8 cellular contexts compared by ENCODE assay signal in the genomic region with DNA sequence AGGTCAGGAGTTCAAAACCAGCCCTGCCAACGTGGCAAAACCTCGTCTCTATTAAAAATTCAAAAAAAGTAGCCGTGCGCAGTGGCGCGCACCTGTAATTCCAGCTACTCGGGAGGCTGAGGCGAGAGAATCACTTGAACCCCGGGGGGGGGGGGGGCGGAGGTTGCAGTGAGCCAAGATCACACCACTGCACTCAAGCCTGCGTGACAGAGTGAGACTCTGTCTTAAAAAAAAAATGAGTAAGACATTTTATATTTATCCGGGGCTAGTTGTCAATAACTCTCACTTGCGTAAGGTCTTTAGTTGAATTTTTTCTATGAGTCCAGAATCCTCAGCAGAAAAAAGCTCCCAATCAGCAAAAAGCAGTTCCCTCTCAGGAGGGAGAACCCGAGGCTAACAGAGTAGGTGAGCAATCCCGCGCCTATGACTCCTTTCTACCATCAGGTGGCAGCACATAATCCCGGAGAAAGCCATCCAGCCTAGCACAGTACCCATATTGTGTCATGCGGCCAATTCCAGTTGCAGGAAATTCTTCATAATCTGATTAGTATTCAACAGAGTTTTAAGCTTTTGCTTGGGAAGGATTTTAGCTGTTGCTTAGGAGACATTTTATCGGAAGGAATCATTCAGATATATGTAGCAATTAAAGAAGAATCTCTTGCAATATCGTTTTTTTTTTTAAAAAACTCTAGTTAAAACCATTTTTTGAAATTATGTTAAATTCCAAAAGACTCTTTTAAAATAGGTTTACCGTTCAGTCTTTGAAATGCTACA. TPM values are rescaled to one million over a fixed set of nuclear protein-coding genes. Genes with fewer than 3 reads are reported as not detected.
DNase-seq lines count a peak whose midpoint lies in the region; ATAC-seq, FAIRE-seq and TF ChIP-seq lines count a peak whose summit lies in the region.

No MANE protein-coding gene starts in this region.

- DNase-seq in GM18507 (ENCODE audit: extremely low spot score, insufficient read length, low read depth) = peak; percentile 54
- peak; percentile 0 to 32 for DNase-seq in NCI-H187 (lab: John Stamatoyannopoulos, UW)
- peak; percentile 38 for DNase-seq in T-helper 9 cell
- peak; percentile 68 for DNase-seq in astrocyte of the cerebellum (ENCODE audit: low read depth)
- DNase-seq in hepatocyte (ENCODE audit: low spot score) = peak; percentile 91
- peak; percentile 80 for DNase-seq in small intestine

- H3K4me3 ChIP-seq in astrocyte of the cerebellum (ENCODE audit: low read depth, low read length) (no peak overlapping the region), hepatocyte (no peak overlapping the region), small intestine (ENCODE audit: low read depth in 1 of 2, low read length in 2 of 2) (no peak overlapping the region)

- H3K4me1 ChIP-seq in hepatocyte (ENCODE audit: insufficient read depth) (peaks cover 2% of the 10 kb centered on the region), small intestine (ENCODE audit: control insufficient read depth in 2 of 2, insufficient read depth in 1 of 2, low read depth in 1 of 2, low read length in 1 of 2) (no peaks in the 10 kb centered on the region)

- no peaks in the 10 kb centered on the region for H3K79me2 ChIP-seq in hepatocyte

- FAIRE-seq in A204.1 (lab: Jason Lieb, UNC) = peak; percentile 91
- FAIRE-seq in GM18507 (lab: Jason Lieb, UNC) = peak; percentile 93
- FAIRE-seq in small intestine (lab: Jason Lieb, UNC) = no peak

- H3K36me3 ChIP-seq in hepatocyte (replicated peaks; ENCODE audit: insufficient read depth, low read depth) = no peaks in the 10 kb centered on the region
- H3K36me3 ChIP-seq in small intestine (ENCODE audit: control insufficient read depth in 2 of 2, insufficient read depth in 2 of 2, low read length in 2 of 2) = no peaks in the 10 kb centered on the region

- in situ Hi-C loops in astrocyte of the cerebellum (cut with HindIII; ENCODE audit: low sequenced_read_pairs) = no loop called here

- H4K20me1 ChIP-seq in hepatocyte (ENCODE audit: insufficient read depth, poor library complexity, severe bottlenecking) = no peaks in the 10 kb centered on the region

- 52% methylated on average over 20 of the region's 21 CpGs for WGBS in hepatocyte (ENCODE audit: low lambda C conversion rate, missing lambda C conversion rate)
- 35 to 42% (median 40%) methylated on average over 20 to 21 of the region's 21 CpGs for WGBS in small intestine, 3 donors

- H3K9me3 ChIP-seq in hepatocyte (ENCODE audit: low read depth) (no peaks in the 10 kb centered on the region), small intestine (ENCODE audit: control insufficient read depth, low read depth) (no peaks in the 10 kb centered on the region)

- no peaks in the 10 kb centered on the region for H3K9me2 ChIP-seq in hepatocyte (replicated peaks; ENCODE audit: insufficient read depth)

- peak; percentile 96 for ATAC-seq in HG02943 (IDR thresholded peaks at IDR 0.05; ENCODE audit: low read depth, unreplicated experiment)

- no peak overlapping the region for H3K4me2 ChIP-seq in hepatocyte

- no peak overlapping the region for H3K27ac ChIP-seq in hepatocyte
- H3K27ac ChIP-seq in small intestine (ENCODE audit: low read depth in 1 of 2, low read length in 1 of 2) = no peak overlapping the region

- H3K27me3 ChIP-seq in hepatocyte = no peaks in the 10 kb centered on the region
- no peaks in the 10 kb centered on the region for H3K27me3 ChIP-seq in small intestine (ENCODE audit: control insufficient read depth in 2 of 2, insufficient read depth in 2 of 2, low read length in 2 of 2)

- no peak overlapping the region for H2AFZ ChIP-seq in hepatocyte

- TF ChIP-seq CTCF in astrocyte of the cerebellum (IDR thresholded peaks at IDR 0.05; ENCODE audit: low read depth, low read length, missing control alignments) (peak; percentile 99), hepatocyte (IDR thresholded peaks at IDR 0.05; ENCODE audit: poor library complexity) (peak; percentile 93)

RNA-seq across cellular contexts. Expression of gene CRYGA, which starts 11.9 kb away (rescaled TPM):
- total RNA-seq in hepatocyte = not detected in 2 replicates
- polyA plus RNA-seq in hepatocyte = not detected in 2 replicates
- polyA plus RNA-seq in small intestine = not detected

RNA-seq across cellular contexts. Expression of gene C2orf80, which starts 14.6 kb away (rescaled TPM):
- total RNA-seq in hepatocyte = not detected in 2 replicates
- not detected in 2 replicates for polyA plus RNA-seq in hepatocyte
- under 1 TPM in 1 of 3 donors, not detected in 2; 0.46 TPM for polyA plus RNA-seq in small intestine

RNA-seq across cellular contexts. Expression of gene CRYGB, which starts 29.3 kb away (rescaled TPM):
- total RNA-seq in hepatocyte = not detected in 2 replicates
- polyA plus RNA-seq in hepatocyte = not detected in 2 replicates
- polyA plus RNA-seq in small intestine = not detected

RNA-seq across cellular contexts. Expression of gene CRYGC, which starts 45.6 kb away (rescaled TPM):
- total RNA-seq in hepatocyte = 1.3 TPM in 1 of 2 replicates, not detected in the other
- 1.3 TPM in 2 replicates for polyA plus RNA-seq in hepatocyte
- not detected for polyA plus RNA-seq in small intestine

RNA-seq across cellular contexts. Expression of gene CRYGD, which starts 50.9 kb away (rescaled TPM):
- not detected in 2 replicates for total RNA-seq in hepatocyte
- polyA plus RNA-seq in hepatocyte (0.47 and 0.85 TPM in 2 replicates), small intestine (under 1 TPM in 1 of 3 donors, not detected in 2; 0.15 TPM)

Comparison
In these comparisons a context has a peak if more than half of its experiments do, and no peak if none do; other contexts are left out.
1. DNase-seq: peak in every context shown above with its lines; median percentile 91 in hepatocyte; 80 in small intestine; 68 in astrocyte of the cerebellum; 54 in GM18507; 38 in T-helper 9 cell; 16 in NCI-H187.